In genomic region chr7:34062826-34063225, GRCh38 we compare ENCODE assay signal across 19 cellular contexts.
"Had no signal": no experiment of that assay in that cellular context is flagged by ENCODE, and none has a peak within 500 bp of the region (broad histone marks: within the 10 kb centered on the region; RNA-seq: fewer than 3 reads in every experiment).

No MANE protein-coding gene starts in this region.

- H2AFZ ChIP-seq: neural progenitor cell had no signal

- H3K27ac ChIP-seq: esophagus squamous epithelium, foreskin keratinocyte, neural progenitor cell, pancreas, tibial artery, upper lobe of left lung, uterus had no signal

- H3K27me3 ChIP-seq: esophagus squamous epithelium, foreskin keratinocyte, neural progenitor cell, pancreas, tibial artery, upper lobe of left lung, uterus had no signal

- ATAC-seq: foreskin keratinocyte; natural killer cell; pancreas; right cardiac atrium; stimulated activated naive CD8-positive, alpha-beta T cell treated with anti-CD3 and anti-CD28 coated beads, Interleukin-15, Interleukin-2, amounts not matched to agents 100 U/mL and 50 U/mL, for 24 hours had no signal

- H3K4me1 ChIP-seq: pancreas, tibial artery, uterus had no signal

- H3K36me3 Mint-ChIP-seq: mesothelial cell of epicardium, natural killer cell, neural progenitor cell had no signal

- H3K9me3 ChIP-seq: esophagus squamous epithelium, pancreas, tibial artery, upper lobe of left lung, uterus had no signal

- H3K9me3 Mint-ChIP-seq: mesothelial cell of epicardium, natural killer cell, neural progenitor cell had no signal

- H3K4me2 ChIP-seq: neural progenitor cell, smooth muscle cell had no signal

- H3K4me3 ChIP-seq: esophagus squamous epithelium, neural progenitor cell, pancreas, smooth muscle cell, tibial artery, upper lobe of left lung, uterus had no signal

- H3K36me3 ChIP-seq: esophagus squamous epithelium, neural progenitor cell, pancreas, tibial artery, upper lobe of left lung, uterus had no signal

- H3K27ac Mint-ChIP-seq: mesothelial cell of epicardium, natural killer cell, neural progenitor cell, progenitor cell of endocrine pancreas had no signal

- H3K4me1 Mint-ChIP-seq: natural killer cell had no signal

- H3K4me3 Mint-ChIP-seq: mesothelial cell of epicardium, natural killer cell, neural progenitor cell had no signal

- DNase-seq: effector memory CD4-positive, alpha-beta T cell; esophagus squamous epithelium; head of caudate nucleus; hippocampal formation; kidney glomerular epithelial cell; natural killer cell; nucleus accumbens; pancreas; right cardiac atrium; stimulated activated CD4-positive, alpha-beta T cell treated with anti-CD3 and anti-CD28 coated beads, Interleukin-2, amount 100 ng/mL, for 48 hours; stimulated activated naive CD8-positive, alpha-beta T cell treated with anti-CD3 and anti-CD28 coated beads, Interleukin-15, Interleukin-2, amounts not matched to agents 100 U/mL and 50 U/mL, for 24 hours; tibial artery; upper lobe of left lung; uterus had no signal

- H3K9ac ChIP-seq: neural progenitor cell had no signal
